31 cellular contexts compared by ENCODE assay signal in the genomic region with DNA sequence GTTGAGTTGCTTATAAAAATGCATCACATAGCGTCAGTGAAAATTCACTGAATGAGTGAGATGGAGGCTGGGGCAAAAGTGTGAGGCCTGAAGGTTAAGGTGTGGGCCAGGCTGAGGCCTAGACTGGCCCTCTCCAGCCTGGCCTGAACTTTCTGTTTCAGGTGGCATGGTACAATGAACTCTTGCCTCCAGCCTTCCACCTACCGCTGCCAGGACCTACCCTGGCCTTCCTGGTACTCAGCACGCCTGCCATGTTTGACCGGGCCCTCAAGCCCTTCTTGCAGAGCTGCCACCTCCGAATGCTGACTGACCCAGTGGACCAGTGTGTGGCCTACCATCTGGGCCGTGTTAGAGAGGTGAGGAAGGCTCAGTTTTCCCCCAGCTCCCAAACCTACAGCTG. TPM values are rescaled to one million over a fixed set of nuclear protein-coding genes. Genes with fewer than 3 reads are reported as not detected.
A peak's percentile ranks its signal among the peaks of the same experiment; 100 is the strongest.
DNase-seq lines count a peak whose midpoint lies in the region; ATAC-seq lines count a peak whose summit lies in the region.
"Had no signal": no experiment of that assay in that cellular context is flagged by ENCODE, and none has a peak within 500 bp of the region (broad histone marks: within the 10 kb centered on the region; RNA-seq: fewer than 3 reads in every experiment).

No MANE protein-coding gene starts in this region.

- H3K27ac Mint-ChIP-seq in T-helper 1 cell treated with Interleukin-12 subunit alpha and Interleukin-12 subunit beta and Interleukin-4 antibody, amounts not matched to agents 30 μg/mL and 1 μg/mL, for 36 hours, result peak overlapping the region; percentile 3
- H3K27ac Mint-ChIP-seq in stimulated activated naive CD8-positive, alpha-beta T cell treated with anti-CD3 and anti-CD28 coated beads, Interleukin-15, amount 100 ng/mL, for 72 hours, result no peak overlapping the region
- H3K27ac Mint-ChIP-seq: activated CD4-positive, alpha-beta memory T cell treated with anti-CD3 and anti-CD28 coated beads for 36 hours; activated naive CD8-positive, alpha-beta T cell treated with anti-CD3 and anti-CD28 coated beads, Interleukin-2, amount 10 ng/mL, durations not matched to agents 7 days and 5 days had no signal

- H3K4me3 Mint-ChIP-seq in T-helper 1 cell treated with Interleukin-12 subunit alpha and Interleukin-12 subunit beta and Interleukin-4 antibody, amounts not matched to agents 30 μg/mL and 1 μg/mL, for 36 hours, result no peak overlapping the region
- H3K4me3 Mint-ChIP-seq in stimulated activated naive CD8-positive, alpha-beta T cell treated with anti-CD3 and anti-CD28 coated beads, Interleukin-15, amount 100 ng/mL, for 72 hours, result no peak overlapping the region
- H3K4me3 Mint-ChIP-seq: activated CD4-positive, alpha-beta memory T cell treated with anti-CD3 and anti-CD28 coated beads for 36 hours; activated naive CD8-positive, alpha-beta T cell treated with anti-CD3 and anti-CD28 coated beads, Interleukin-2, amount 10 ng/mL, durations not matched to agents 7 days and 5 days; CD4-positive, alpha-beta T cell; immature natural killer cell had no signal

- H3K9ac ChIP-seq in SK-N-MC (ENCODE audit: insufficient read length), result no peak overlapping the region

- no peaks in the 10 kb centered on the region for H3K4me1 Mint-ChIP-seq in T-helper 1 cell treated with Interleukin-12 subunit alpha and Interleukin-12 subunit beta and Interleukin-4 antibody, amounts not matched to agents 30 μg/mL and 1 μg/mL, for 36 hours (ENCODE audit: low read depth)
- peaks cover 13% of the 10 kb centered on the region for H3K4me1 Mint-ChIP-seq in stimulated activated naive CD8-positive, alpha-beta T cell treated with anti-CD3 and anti-CD28 coated beads, Interleukin-15, amount 100 ng/mL, for 72 hours
- H3K4me1 Mint-ChIP-seq: activated naive CD8-positive, alpha-beta T cell treated with anti-CD3 and anti-CD28 coated beads, Interleukin-2, amount 10 ng/mL, durations not matched to agents 7 days and 5 days; immature natural killer cell had no signal

- H3K9me3 ChIP-seq in SK-N-MC (ENCODE audit: low read depth, low read length), result no peaks in the 10 kb centered on the region
- H3K9me3 ChIP-seq: esophagus squamous epithelium, left lung, upper lobe of left lung had no signal

- peak; percentile 63 for ATAC-seq in left lobe of liver
- peak; percentile 22 for ATAC-seq in stimulated activated naive CD8-positive, alpha-beta T cell treated with anti-CD3 and anti-CD28 coated beads, Interleukin-15, amount 100 ng/mL, for 72 hours
- no peak for ATAC-seq in GM18520 (IDR thresholded peaks at IDR 0.05; ENCODE audit: unreplicated experiment)
- ATAC-seq: activated CD4-positive, CD25-positive, alpha-beta regulatory T cell treated with anti-CD3 and anti-CD28 coated beads, Interleukin-2, amount 50 U/mL, for 24 hours; left lung had no signal

- no peak overlapping the region for H3K4me3 ChIP-seq in SK-N-MC
- H3K4me3 ChIP-seq: esophagus squamous epithelium, left lung, upper lobe of left lung had no signal

- H3K9me3 Mint-ChIP-seq in T-helper 1 cell treated with Interleukin-12 subunit alpha and Interleukin-12 subunit beta and Interleukin-4 antibody, amounts not matched to agents 30 μg/mL and 1 μg/mL, for 36 hours, result no peaks in the 10 kb centered on the region
- H3K9me3 Mint-ChIP-seq in stimulated activated naive CD8-positive, alpha-beta T cell treated with anti-CD3 and anti-CD28 coated beads, Interleukin-15, amount 100 ng/mL, for 72 hours, result no peaks in the 10 kb centered on the region
- H3K9me3 Mint-ChIP-seq: activated CD4-positive, alpha-beta memory T cell treated with anti-CD3 and anti-CD28 coated beads for 36 hours; activated naive CD8-positive, alpha-beta T cell treated with anti-CD3 and anti-CD28 coated beads, Interleukin-2, amount 10 ng/mL, durations not matched to agents 7 days and 5 days; CD4-positive, alpha-beta T cell; immature natural killer cell had no signal

- DNase-seq in T-helper 1 cell (no peak), SK-N-MC (ENCODE audit: low read depth, low spot score) (no peak), left lobe of liver (ENCODE audit: low spot score) (no peak), COLO668 (lab: John Stamatoyannopoulos, UW; ENCODE audit: unreplicated experiment) (no peak)
- no peak for DNase-seq in stimulated activated naive CD8-positive, alpha-beta T cell treated with anti-CD3 and anti-CD28 coated beads, Interleukin-15, amount 100 ng/mL, for 72 hours
- no peak for DNase-seq in activated CD4-positive, CD25-positive, alpha-beta regulatory T cell treated with anti-CD3 and anti-CD28 coated beads, Interleukin-2, amount 50 U/mL, for 72 hours
- DNase-seq: 8988T; activated CD4-positive, alpha-beta memory T cell treated with anti-CD3 and anti-CD28 coated beads for 36 hours; activated effector memory CD4-positive, alpha-beta T cell treated with Interleukin-2 at 50 U/mL for 16 hours; activated naive CD8-positive, alpha-beta T cell treated with anti-CD3 and anti-CD28 coated beads, Interleukin-2, amount 10 ng/mL, durations not matched to agents 7 days and 5 days; activated T-cell treated with anti-CD3 and anti-CD28 coated beads for 4 hours; caudate nucleus; CD4-positive, alpha-beta T cell; cortex of kidney; esophagus squamous epithelium; foreskin melanocyte; GOT3; hippocampal formation; immature natural killer cell; IMR-90; NCI-H1092; NCI-H187 treated with DMSO at 0.1 percent for 48 hours; NCI-H526; occipital lobe; SIG-M5; upper lobe of left lung had no signal

- peaks cover 41% of the 10 kb centered on the region for H3K36me3 ChIP-seq in SK-N-MC (ENCODE audit: insufficient read depth, low read length)

- peaks cover 25% of the 10 kb centered on the region for H3K36me3 Mint-ChIP-seq in T-helper 1 cell treated with Interleukin-12 subunit alpha and Interleukin-12 subunit beta and Interleukin-4 antibody, amounts not matched to agents 30 μg/mL and 1 μg/mL, for 36 hours (ENCODE audit: low read depth)

- no peaks in the 10 kb centered on the region for H3K27me3 Mint-ChIP-seq in T-helper 1 cell treated with Interleukin-12 subunit alpha and Interleukin-12 subunit beta and Interleukin-4 antibody, amounts not matched to agents 30 μg/mL and 1 μg/mL, for 36 hours (ENCODE audit: low read depth)
- no peaks in the 10 kb centered on the region for H3K27me3 Mint-ChIP-seq in stimulated activated naive CD8-positive, alpha-beta T cell treated with anti-CD3 and anti-CD28 coated beads, Interleukin-15, amount 100 ng/mL, for 72 hours
- H3K27me3 Mint-ChIP-seq: activated CD4-positive, alpha-beta memory T cell treated with anti-CD3 and anti-CD28 coated beads for 36 hours; activated naive CD8-positive, alpha-beta T cell treated with anti-CD3 and anti-CD28 coated beads, Interleukin-2, amount 10 ng/mL, durations not matched to agents 7 days and 5 days; CD4-positive, alpha-beta T cell had no signal

- 0 out of 2 replicates have a peak overlapping the region, but pooled peaks have one; percentile 50 for H3K27ac ChIP-seq in SK-N-MC

RNA-seq across cellular contexts. Expression of a gene that starts 7.1 kb away (rescaled TPM):
- 32.3 TPM for total RNA-seq in left lobe of liver

RNA-seq across cellular contexts. Expression of a gene that starts 7.3 kb away (rescaled TPM):
- 2.1 TPM for total RNA-seq in left lobe of liver
- total RNA-seq: occipital lobe, skeletal muscle tissue had no signal

RNA-seq across cellular contexts. Expression of a gene that starts 14.5 kb away (rescaled TPM):
- 320 TPM for total RNA-seq in left lobe of liver

RNA-seq across cellular contexts. Expression of a gene that starts 16.2 kb away (rescaled TPM):
- total RNA-seq in left lobe of liver, result 7.0 TPM

RNA-seq across cellular contexts. Expression of a gene that starts 43.4 kb away (rescaled TPM):
- 310 TPM for total RNA-seq in left lobe of liver
